7 cellular contexts compared by ENCODE assay signal in the genomic region with DNA sequence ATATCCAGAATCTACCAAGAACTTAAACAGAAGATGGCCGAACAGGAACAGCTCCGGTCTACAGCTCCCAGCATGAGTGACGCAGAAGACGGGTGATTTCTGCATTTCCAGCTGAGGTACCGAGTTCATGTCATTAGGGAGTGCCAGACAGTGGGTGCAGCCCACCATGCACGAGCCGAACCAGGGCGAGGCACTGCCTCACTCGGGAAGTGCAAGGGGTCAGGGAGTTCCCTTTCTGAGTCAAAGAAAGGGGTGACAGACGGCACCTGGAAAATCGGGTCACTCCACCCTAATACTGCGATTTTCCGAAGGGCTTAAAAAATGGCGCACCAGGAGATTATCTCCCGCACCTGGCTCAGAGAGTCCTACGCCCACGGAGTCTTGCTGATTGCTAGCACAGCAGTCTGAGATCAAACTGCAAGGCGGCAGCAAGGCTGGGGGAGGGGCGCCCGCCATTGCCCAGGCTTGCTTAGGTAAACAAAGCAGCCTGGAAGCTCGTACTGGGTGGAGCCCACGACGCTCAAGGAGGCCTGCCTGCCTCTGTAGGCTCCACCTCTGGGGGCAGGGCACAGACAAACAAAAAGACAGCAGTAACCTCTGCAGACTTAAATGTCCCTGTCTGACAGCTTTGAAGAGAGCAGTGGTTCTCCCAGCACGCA.
DNase-seq lines count a peak whose midpoint lies in the region.
"Not testable (repeated sequence)": the region's sequence is repeated elsewhere in the genome, so short reads cannot be mapped to it uniquely, and the experiment has no call there.

No MANE protein-coding gene starts in this region.

- not testable (repeated sequence) for H4K8ac ChIP-seq in mesendoderm (ENCODE audit: low read depth, low read length)

- peak overlapping the region; percentile 75 for H3K9ac ChIP-seq in HUES64 (ENCODE audit: low read depth, low read length)
- H3K9ac ChIP-seq in duodenal mucosa (ENCODE audit: low read depth in 1 of 2, low read length in 2 of 2), result peak overlapping the region in 1 of 2 donors; percentile 25
- not testable (repeated sequence) for H3K9ac ChIP-seq in mesendoderm (ENCODE audit: low read length)

- not testable (repeated sequence) for H3K23ac ChIP-seq in mesendoderm (ENCODE audit: low read length)

- not testable (repeated sequence) for H2BK15ac ChIP-seq in mesendoderm (replicated peaks; ENCODE audit: low read depth)

- H3K9me3 ChIP-seq in HUES64 (ENCODE audit: insufficient read depth, low read depth, low read length); duodenal mucosa (ENCODE audit: control insufficient read depth in 1 of 2, low read length in 2 of 2): not testable (repeated sequence)

- H3K56ac ChIP-seq in mesendoderm (ENCODE audit: low read length), result peak overlapping the region; percentile 64

- not testable (repeated sequence) for H3K79me2 ChIP-seq in mesendoderm (ENCODE audit: control insufficient read depth, insufficient read depth, low read length)

- H3K4me3 ChIP-seq in HUES64 (ENCODE audit: low read length) (peak overlapping the region; percentile 55), duodenal mucosa (ENCODE audit: low read depth in 1 of 2, low read length in 2 of 2) (peak overlapping the region; percentile 42 to 59)
- not testable (repeated sequence) for H3K4me3 ChIP-seq in mesendoderm (ENCODE audit: low read length)

- H3K18ac ChIP-seq in mesendoderm (ENCODE audit: low read length), result not testable (repeated sequence)

- not testable (repeated sequence) for H3K27me3 ChIP-seq in HUES64 (ENCODE audit: insufficient read depth, low read length); duodenal mucosa (ENCODE audit: control insufficient read depth in 1 of 2, insufficient read depth in 2 of 2, low read length in 2 of 2); mesendoderm (ENCODE audit: insufficient read depth, low read length, poor library complexity)

- DNase-seq in DMS53 (lab: John Stamatoyannopoulos, UW) (peak; percentile 91), NCI-H2081 (lab: John Stamatoyannopoulos, UW) (peak; percentile 24 to 72), NCI-H526 treated with DMSO at 0.1 percent for 48 hours (lab: John Stamatoyannopoulos, UW) (peak; percentile 38), SHP77 treated with DMSO at 0.1 percent for 48 hours (lab: John Stamatoyannopoulos, UW) (peak; percentile 34), mesendoderm (peak; percentile 55)

- H2BK5ac ChIP-seq in mesendoderm (ENCODE audit: low read length), result not testable (repeated sequence)

- not testable (repeated sequence) for H3K79me1 ChIP-seq in mesendoderm (ENCODE audit: low read length)

- not testable (repeated sequence) for H3K4ac ChIP-seq in mesendoderm (ENCODE audit: low read depth, low read length)

- not testable (repeated sequence) for H2BK120ac ChIP-seq in mesendoderm (ENCODE audit: low read depth, low read length)

- not testable (repeated sequence) for H3K4me1 ChIP-seq in HUES64 (ENCODE audit: insufficient read depth, low read length); duodenal mucosa (ENCODE audit: control insufficient read depth in 1 of 2, insufficient read depth in 2 of 2, low read length in 2 of 2); mesendoderm (ENCODE audit: control insufficient read depth, low read depth, low read length)

- H3K4me2 ChIP-seq in mesendoderm (ENCODE audit: low read length), result not testable (repeated sequence)

- H4K5ac ChIP-seq in mesendoderm (ENCODE audit: low read length), result not testable (repeated sequence)

- H2AK5ac ChIP-seq in mesendoderm (ENCODE audit: low read length), result not testable (repeated sequence)

- H3K36me3 ChIP-seq in HUES64 (ENCODE audit: insufficient read depth, low read length); duodenal mucosa (ENCODE audit: control insufficient read depth in 1 of 2, insufficient read depth in 2 of 2, low read length in 2 of 2); mesendoderm (ENCODE audit: control insufficient read depth, insufficient read depth, low read length): not testable (repeated sequence)

- not testable (repeated sequence) for H3K27ac ChIP-seq in HUES64 (ENCODE audit: low read depth, low read length); duodenal mucosa (ENCODE audit: low read depth, low read length); mesendoderm (ENCODE audit: low read depth, low read length)

- WGBS in HUES64, result 56% methylated on average over 24 of the region's 24 CpGs
- WGBS in mesendoderm (ENCODE audit: extremely low coverage, insufficient coverage, low lambda C conversion rate), result no CpG with 5 or more reads among the region's 24 CpGs

Comparison
In these comparisons a context has a peak if more than half of its experiments do, and no peak if none do; other contexts are left out.
1. DNase-seq: peak in every context shown above with its lines; median percentile 91 in DMS53; 55 in mesendoderm; 48 in NCI-H2081; 38 in NCI-H526 treated with DMSO at 0.1 percent for 48 hours; 34 in SHP77 treated with DMSO at 0.1 percent for 48 hours.